In genomic region chr1:18736958-18737357, GRCh38 we compare ENCODE assay signal across 24 cellular contexts.
"Had no signal": no experiment of that assay in that cellular context is flagged by ENCODE, and none has a peak within 500 bp of the region (broad histone marks: within the 10 kb centered on the region; RNA-seq: fewer than 3 reads in every experiment).

No MANE protein-coding gene starts in this region.

- H3K9me3 Mint-ChIP-seq: activated CD4-positive, alpha-beta memory T cell treated with anti-CD3 and anti-CD28 coated beads for 36 hours; activated naive CD8-positive, alpha-beta T cell treated with anti-CD3 and anti-CD28 coated beads, Interleukin-2, amount 10 ng/mL, durations not matched to agents 7 days and 5 days; activated T-cell treated with anti-CD3 and anti-CD28 coated beads, Interleukin-2, amount 50 U/mL, for 4 hours; activated T-helper 17 cell treated with anti-CD3 and anti-CD28 coated beads, Interleukin-2, amount 50 U/mL, for 72 hours; brain; T-helper 1 cell treated with Interleukin-12 subunit alpha and Interleukin-12 subunit beta and Interleukin-4 antibody, amounts not matched to agents 30 μg/mL and 1 μg/mL, for 36 hours had no signal

- ATAC-seq: activated CD4-positive, CD25-positive, alpha-beta regulatory T cell treated with anti-CD3 and anti-CD28 coated beads, Interleukin-2, amount 50 U/mL, for 24 hours; activated T-cell treated with anti-CD3 and anti-CD28 coated beads, Interleukin-2, amount 50 U/mL, for 4 hours; activated T-helper 17 cell treated with anti-CD3 and anti-CD28 coated beads, Interleukin-2, amount 50 U/mL, for 72 hours had no signal

- H3K4me1 ChIP-seq: ascending aorta, Peyer's patch, SJSA1 had no signal

- H3K27me3 ChIP-seq: ascending aorta, cardiac muscle cell, Peyer's patch had no signal

- H3K9me3 ChIP-seq: ascending aorta, Peyer's patch, SJSA1 had no signal

- H3K27ac Mint-ChIP-seq: activated CD4-positive, alpha-beta memory T cell treated with anti-CD3 and anti-CD28 coated beads for 36 hours; activated naive CD8-positive, alpha-beta T cell treated with anti-CD3 and anti-CD28 coated beads, Interleukin-2, amount 10 ng/mL, durations not matched to agents 7 days and 5 days; activated T-helper 17 cell treated with anti-CD3 and anti-CD28 coated beads, Interleukin-2, amount 50 U/mL, for 72 hours; T-helper 1 cell treated with Interleukin-12 subunit alpha and Interleukin-12 subunit beta and Interleukin-4 antibody, amounts not matched to agents 30 μg/mL and 1 μg/mL, for 36 hours had no signal

- H3K4me3 Mint-ChIP-seq: activated CD4-positive, alpha-beta memory T cell treated with anti-CD3 and anti-CD28 coated beads for 36 hours; activated naive CD8-positive, alpha-beta T cell treated with anti-CD3 and anti-CD28 coated beads, Interleukin-2, amount 10 ng/mL, durations not matched to agents 7 days and 5 days; activated T-cell treated with anti-CD3 and anti-CD28 coated beads, Interleukin-2, amount 50 U/mL, for 4 hours; activated T-helper 17 cell treated with anti-CD3 and anti-CD28 coated beads, Interleukin-2, amount 50 U/mL, for 72 hours; brain; T-helper 1 cell treated with Interleukin-12 subunit alpha and Interleukin-12 subunit beta and Interleukin-4 antibody, amounts not matched to agents 30 μg/mL and 1 μg/mL, for 36 hours had no signal

- DNase-seq: activated CD4-positive, alpha-beta memory T cell treated with anti-CD3 and anti-CD28 coated beads for 36 hours; activated CD4-positive, alpha-beta T cell treated with anti-CD3 and anti-CD28 coated beads for 48 hours; activated CD8-positive, alpha-beta memory T cell treated with anti-CD3 and anti-CD28 coated beads for 24 hours; activated gamma-delta T cell; activated naive CD4-positive, alpha-beta T cell treated with anti-CD3 and anti-CD28 coated beads, Interleukin-2, amount 50 U/mL, for 16 hours; activated naive CD8-positive, alpha-beta T cell treated with anti-CD3 and anti-CD28 coated beads, Interleukin-2, amount 10 ng/mL, durations not matched to agents 7 days and 5 days; activated T-cell treated with anti-CD3 and anti-CD28 coated beads, Interleukin-2, amount 50 U/mL, for 4 hours; cerebellar nuclear complex; NCI-H1105 treated with DMSO at 0.1 percent for 48 hours; NCI-H1436 treated with DMSO at 0.1 percent for 48 hours; NCI-H187 treated with DMSO at 0.1 percent for 48 hours; NCI-H2081 treated with DMSO at 0.1 percent for 48 hours; NCI-H446; NCI-H524; Peyer's patch; SHP77 had no signal

- H3K36me3 ChIP-seq: ascending aorta, cardiac muscle cell, Peyer's patch, SJSA1 had no signal

- H3K4me3 ChIP-seq: ascending aorta, cardiac muscle cell, Peyer's patch, SJSA1 had no signal

- H3K36me3 Mint-ChIP-seq: activated CD4-positive, alpha-beta memory T cell treated with anti-CD3 and anti-CD28 coated beads for 36 hours; activated naive CD8-positive, alpha-beta T cell treated with anti-CD3 and anti-CD28 coated beads, Interleukin-2, amount 10 ng/mL, durations not matched to agents 7 days and 5 days had no signal

- H3K4me1 Mint-ChIP-seq: activated naive CD8-positive, alpha-beta T cell treated with anti-CD3 and anti-CD28 coated beads, Interleukin-2, amount 10 ng/mL, durations not matched to agents 7 days and 5 days; activated T-helper 17 cell treated with anti-CD3 and anti-CD28 coated beads, Interleukin-2, amount 50 U/mL, for 72 hours had no signal

- H3K27ac ChIP-seq: ascending aorta, cardiac muscle cell, Peyer's patch, RWPE1, SJSA1 had no signal
